In the genomic region with DNA sequence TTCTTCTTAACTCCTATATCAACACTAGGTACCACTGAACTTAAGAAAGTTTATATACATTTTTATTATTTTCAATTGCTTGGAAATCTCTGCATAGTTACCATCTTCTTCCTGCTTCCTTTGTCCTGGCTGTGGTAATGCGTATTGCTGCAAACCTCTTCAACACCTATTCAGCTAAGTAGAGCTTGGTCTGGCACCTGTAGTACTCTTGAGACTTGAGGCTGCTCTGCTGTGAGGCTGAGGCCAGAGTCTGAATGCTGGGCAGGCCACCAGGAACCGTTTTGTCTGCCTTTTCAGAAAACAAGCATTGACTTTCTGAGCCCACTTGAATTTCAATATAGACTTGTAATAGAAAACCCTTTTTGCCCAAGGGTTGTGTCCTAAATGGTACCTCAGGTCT, we compare ENCODE assay signal across 1 cellular context.
TF ChIP-seq lines count a peak whose summit lies in the region.

No MANE protein-coding gene starts in this region.

TF ChIP-seq in IMR-90, 13 proteins besides CTCF, POLR2A, EP300 and RAD21:
- TF ChIP-seq MAFK (IDR thresholded peaks at IDR 0.05; ENCODE audit: low read depth, low read length) (no peak), MXI1 (IDR thresholded peaks at IDR 0.05; ENCODE audit: borderline replicate concordance, low read depth, low read length) (no peak), MAZ (IDR thresholded peaks at IDR 0.05; ENCODE audit: borderline replicate concordance, low read depth, low read length) (no peak), CEBPB (IDR thresholded peaks at IDR 0.05; ENCODE audit: low read depth, low read length) (no peak), BHLHE40 (IDR thresholded peaks at IDR 0.05; ENCODE audit: low read depth, low read length) (no peak), RFX5 (IDR thresholded peaks at IDR 0.05; ENCODE audit: low read depth, low read length) (no peak), NFE2L2 (IDR thresholded peaks at IDR 0.05; ENCODE audit: low read depth, low read length) (no peak)
